In the genomic region with DNA sequence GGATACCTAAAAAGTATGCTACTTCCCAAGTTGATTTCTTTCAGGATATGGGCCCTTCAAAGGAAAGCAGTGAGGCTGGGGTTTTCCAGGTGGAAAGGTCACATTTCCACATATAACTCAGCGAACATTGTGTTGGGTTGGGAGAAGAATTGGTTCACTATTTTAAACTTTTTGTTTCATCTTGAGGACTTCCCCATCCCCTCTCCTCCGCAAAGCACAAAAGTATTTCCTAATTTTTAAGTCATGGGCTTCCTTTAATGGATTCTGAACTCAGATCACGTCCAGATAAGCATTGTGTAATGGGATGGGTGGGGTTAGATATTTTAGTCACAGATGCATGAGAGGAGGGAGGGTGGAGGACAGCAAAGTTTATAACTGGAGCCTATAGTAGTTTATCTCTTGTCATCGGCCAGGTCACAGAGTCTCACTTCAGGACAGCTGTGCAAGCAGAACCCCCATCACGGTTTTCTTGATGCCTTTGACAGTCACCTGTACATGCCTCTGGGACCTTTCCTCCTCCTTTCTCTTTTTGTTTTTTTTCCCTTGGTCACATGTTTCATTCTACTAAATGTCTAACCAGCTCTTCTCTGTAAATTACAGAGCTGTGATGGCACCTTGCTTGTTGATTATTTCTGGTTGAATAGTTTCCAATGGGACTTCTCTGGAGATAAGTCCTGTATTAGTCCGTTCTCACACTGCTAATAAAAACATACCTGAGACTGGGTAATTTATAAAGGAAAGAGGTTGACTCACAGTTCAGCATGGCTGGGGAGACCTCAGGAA, we compare ENCODE assay signal across 12 cellular contexts.
DNase-seq lines count a peak whose midpoint lies in the region; ATAC-seq, FAIRE-seq and TF ChIP-seq lines count a peak whose summit lies in the region.
"Had no signal": no experiment of that assay in that cellular context is flagged by ENCODE, and none has a peak within 500 bp of the region (broad histone marks: within the 10 kb centered on the region; RNA-seq: fewer than 3 reads in every experiment).

No MANE protein-coding gene starts in this region.

- FAIRE-seq in endothelial cell of umbilical vein (lab: Jason Lieb, UNC) = no peak

- no TSS peak for BruUV-seq in endothelial cell of umbilical vein (replicated peaks; lab: Mats Ljungman, UMichigan)

- H2AFZ ChIP-seq in endothelial cell of umbilical vein (ENCODE audit: low read depth, low read length) = no peak overlapping the region

- no peak overlapping the region for H3K4me3 Mint-ChIP-seq in nephron progenitor cell
- H3K4me3 Mint-ChIP-seq: memory B cell; stimulated activated effector memory CD8-positive, alpha-beta T cell treated with anti-CD3 and anti-CD28 coated beads, Interleukin-12 subunit alpha, Interleukin-12 subunit beta, amount 100 ng/mL, for 72 hours had no signal

- H3K27me3 Mint-ChIP-seq in nephron progenitor cell (ENCODE audit: low read depth, poor library complexity) = no peaks in the 10 kb centered on the region
- H3K27me3 Mint-ChIP-seq: memory B cell had no signal

- H3K36me3 Mint-ChIP-seq in nephron progenitor cell (ENCODE audit: low read depth) = peaks cover 35% of the 10 kb centered on the region

- DNase-seq in EL (peak; percentile 66), NCI-H460 (ENCODE audit: extremely low read depth, low read depth) (peak; percentile 7), endothelial cell of umbilical vein (ENCODE audit: low read depth, low spot score) (peak; percentile 30), nephron progenitor cell (no peak), NCI-H524 treated with DMSO at 0.1 percent for 48 hours (lab: John Stamatoyannopoulos, UW) (no peak), occipital lobe (lab: John Stamatoyannopoulos, UW) (no peak), NCI-H526 (lab: John Stamatoyannopoulos, UW) (no peak)
- DNase-seq: activated naive CD4-positive, alpha-beta T cell treated with anti-CD3 and anti-CD28 coated beads, Interleukin-2, amount 50 U/mL, for 16 hours; DMS79 had no signal

- H3K4me1 ChIP-seq in endothelial cell of umbilical vein (ENCODE audit: control insufficient read depth, extremely low read depth, insufficient read depth, low read length) = peaks cover 24% of the 10 kb centered on the region

- no peak for ATAC-seq in GM18868 (IDR thresholded peaks at IDR 0.05; ENCODE audit: unreplicated experiment)
- ATAC-seq: stimulated activated effector memory CD8-positive, alpha-beta T cell treated with anti-CD3 and anti-CD28 coated beads, Interleukin-12 subunit alpha, Interleukin-12 subunit beta, amount 100 ng/mL, for 72 hours had no signal

- POLR2A ChIA-PET in endothelial cell of umbilical vein (lab: Charles Lee) = no interaction called here

- no peak overlapping the region for H3K4me3 ChIP-seq in endothelial cell of umbilical vein (replicated peaks in 1 of 3; ENCODE audit: insufficient read depth in 1 of 3, low read depth in 1 of 3, low read length in 3 of 3)

- H3K79me2 ChIP-seq in endothelial cell of umbilical vein (ENCODE audit: control insufficient read depth, insufficient read depth, low read length) = no peaks in the 10 kb centered on the region

- no peak overlapping the region for H3K9ac ChIP-seq in endothelial cell of umbilical vein (replicated peaks; ENCODE audit: extremely low read depth, insufficient read depth, low read length)

- no peaks in the 10 kb centered on the region for H3K27me3 ChIP-seq in endothelial cell of umbilical vein (ENCODE audit: control insufficient read depth in 2 of 2, insufficient read depth in 2 of 2, low read length in 2 of 2)

- CTCF ChIA-PET in endothelial cell of umbilical vein (lab: Charles Lee) = no interaction called here

- H3K9me3 Mint-ChIP-seq in nephron progenitor cell = no peaks in the 10 kb centered on the region
- H3K9me3 Mint-ChIP-seq: memory B cell; stimulated activated effector memory CD8-positive, alpha-beta T cell treated with anti-CD3 and anti-CD28 coated beads, Interleukin-12 subunit alpha, Interleukin-12 subunit beta, amount 100 ng/mL, for 72 hours had no signal

- intact Hi-C loops in endothelial cell of umbilical vein (cut with micrococcal nuclease) = loop anchor here (5.0 kb wide), 1 partner anchor 87 kb away; no protein-coding TSS in a partner anchor

- no peaks in the 10 kb centered on the region for H4K20me1 ChIP-seq in endothelial cell of umbilical vein (replicated peaks; ENCODE audit: control insufficient read depth, extremely low read depth, insufficient read depth, low read length)

- TF ChIP-seq CTCF in endothelial cell of umbilical vein (IDR thresholded peaks at IDR 0.05; ENCODE audit: extremely low read depth in 1 of 2, insufficient read depth in 1 of 2, low read depth in 1 of 2, low read length in 2 of 2) (no peak), nephron progenitor cell (IDR thresholded peaks at IDR 0.05) (no peak)

- no peaks in the 10 kb centered on the region for H3K36me3 ChIP-seq in endothelial cell of umbilical vein (ENCODE audit: control insufficient read depth in 2 of 2, extremely low read depth in 1 of 2, insufficient read depth in 2 of 2, low read length in 2 of 2)

- no peaks in the 10 kb centered on the region for H3K9me3 ChIP-seq in endothelial cell of umbilical vein (replicated peaks; ENCODE audit: control insufficient read depth, insufficient read depth, low read length)

- H3K4me1 Mint-ChIP-seq in nephron progenitor cell = peaks cover 70% of the 10 kb centered on the region

- no peaks in the 10 kb centered on the region for H3K9me1 ChIP-seq in endothelial cell of umbilical vein (replicated peaks; ENCODE audit: control insufficient read depth, extremely low read depth, insufficient read depth, low read length)

- no peak for TF ChIP-seq POLR2A in endothelial cell of umbilical vein (IDR thresholded peaks at IDR 0.05; ENCODE audit: low read depth, low read length)

- H3K4me2 ChIP-seq in endothelial cell of umbilical vein (ENCODE audit: insufficient read depth, low read length) = peak overlapping the region; percentile 12

- peak overlapping the region; percentile 62 for H3K27ac Mint-ChIP-seq in nephron progenitor cell
- H3K27ac Mint-ChIP-seq: memory B cell; stimulated activated effector memory CD8-positive, alpha-beta T cell treated with anti-CD3 and anti-CD28 coated beads, Interleukin-12 subunit alpha, Interleukin-12 subunit beta, amount 100 ng/mL, for 72 hours had no signal

- no peak overlapping the region for H3K27ac ChIP-seq in endothelial cell of umbilical vein (ENCODE audit: insufficient read depth, low read depth, low read length)

- dilution Hi-C loops in endothelial cell of umbilical vein (cut with MboI; ENCODE audit: extremely low pct_ligation_motif_present, low sequenced_read_pairs) = no loop called here

TF ChIP-seq in endothelial cell of umbilical vein, 7 proteins besides CTCF, POLR2A, EP300 and RAD21:
- no peak for TF ChIP-seq EZH2 (IDR thresholded peaks at IDR 0.05; ENCODE audit: borderline replicate concordance, low read depth, low read length, severe bottlenecking)
- TF ChIP-seq, protein P1, sequence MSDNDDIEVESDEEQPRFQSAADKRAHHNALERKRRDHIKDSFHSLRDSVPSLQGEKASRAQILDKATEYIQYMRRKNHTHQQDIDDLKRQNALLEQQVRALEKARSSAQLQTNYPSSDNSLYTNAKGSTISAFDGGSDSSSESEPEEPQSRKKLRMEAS (IDR thresholded peaks at IDR 0.05; ENCODE audit: insufficient read depth, insufficient read length) = no peak
- TF ChIP-seq JUN (IDR thresholded peaks at IDR 0.05; ENCODE audit: borderline replicate concordance, insufficient read depth, insufficient read length, low read depth) = no peak
- no peak for TF ChIP-seq GATA2 (IDR thresholded peaks at IDR 0.05; ENCODE audit: insufficient read depth, insufficient read length, low read depth, low read length)
- no peak for TF ChIP-seq MYC (IDR thresholded peaks at IDR 0.05; ENCODE audit: low read depth, low read length)
- no peak for TF ChIP-seq FOS (IDR thresholded peaks at IDR 0.05; ENCODE audit: borderline replicate concordance, insufficient read depth, low read length)
- TF ChIP-seq POLR2AphosphoS5 (IDR thresholded peaks at IDR 0.05; ENCODE audit: insufficient read depth, low read depth, low read length) = no peak

Comparison
In these comparisons a context has a peak if more than half of its experiments do, and no peak if none do; other contexts are left out.
1. DNase-seq: peak in EL (single experiment), NCI-H460 (single experiment) and endothelial cell of umbilical vein (single experiment); none in nephron progenitor cell (single experiment), NCI-H524 treated with DMSO at 0.1 percent for 48 hours (single experiment), occipital lobe (single experiment) and NCI-H526 (0 of 2).